ENCODE assay signal across 1 cellular context in genomic region chr3:196788509-196788908, GRCh38.
TF ChIP-seq lines count a peak whose summit lies in the region.

No MANE protein-coding gene starts in this region.

TF ChIP-seq in SK-N-SH, 30 proteins besides CTCF, POLR2A, EP300 and RAD21 (continued from another document):
- TF ChIP-seq REST (IDR thresholded peaks at IDR 0.05; ENCODE audit: low read depth, low read length), result no peak
- TF ChIP-seq NFIC (IDR thresholded peaks at IDR 0.05; ENCODE audit: borderline replicate concordance), result no peak
- no peak for TF ChIP-seq JUND (IDR thresholded peaks at IDR 0.05)
- TF ChIP-seq IRF3 (IDR thresholded peaks at IDR 0.05; ENCODE audit: low read depth, low read length), result no peak
- TF ChIP-seq GABPA (IDR thresholded peaks at IDR 0.05; ENCODE audit: low read depth), result no peak
- TF ChIP-seq MXI1 (IDR thresholded peaks at IDR 0.05; ENCODE audit: low read depth, low read length), result peak; percentile 37; the same call in 1 of the 2 replicates
- no peak for TF ChIP-seq RCOR1 (IDR thresholded peaks at IDR 0.05; ENCODE audit: low read length)
- TF ChIP-seq NRF1 (IDR thresholded peaks at IDR 0.05; ENCODE audit: low read depth, low read length), result no peak
